8 cellular contexts compared by ENCODE assay signal in the genomic region with DNA sequence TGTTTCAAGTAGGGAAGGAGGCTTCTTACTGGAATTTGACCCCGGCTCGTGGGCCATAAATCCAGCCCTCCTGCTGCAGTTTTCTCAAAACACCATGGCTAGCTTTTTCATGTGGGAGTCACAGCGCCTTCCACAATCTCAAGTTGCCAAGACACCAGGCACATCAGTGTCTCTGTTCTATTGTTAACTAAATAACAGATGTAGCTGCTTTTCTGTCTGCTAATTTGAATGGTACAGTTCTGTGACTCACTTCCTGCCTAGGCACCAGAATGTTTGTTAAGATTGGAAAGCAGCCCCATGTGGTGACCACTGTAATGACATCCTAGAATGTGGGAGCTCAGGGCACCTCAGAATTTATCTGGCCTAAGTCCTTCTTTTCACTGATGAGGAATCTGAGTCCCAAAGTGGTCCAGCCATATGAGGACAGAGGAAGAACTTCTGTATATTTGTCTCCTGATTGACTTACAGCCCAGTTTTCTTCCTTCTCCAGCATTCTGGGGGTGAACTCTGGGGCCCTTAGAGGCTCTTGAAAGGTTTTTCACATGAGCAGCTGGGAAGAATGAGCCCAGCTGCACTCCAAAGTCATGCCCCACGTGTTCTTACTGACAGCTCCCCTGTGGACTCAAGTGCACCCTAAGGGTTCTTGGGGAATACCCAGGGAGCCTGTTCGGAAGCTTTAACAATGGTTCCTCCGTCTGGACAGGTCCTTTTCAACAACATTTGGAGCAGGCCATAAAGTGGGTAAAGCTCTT. TPM values are rescaled to one million over a fixed set of nuclear protein-coding genes. Genes with fewer than 3 reads are reported as not detected.
A peak's percentile ranks its signal among the peaks of the same experiment; 100 is the strongest.
DNase-seq lines count a peak whose midpoint lies in the region; ATAC-seq, FAIRE-seq and TF ChIP-seq lines count a peak whose summit lies in the region.

No MANE protein-coding gene starts in this region.

- H3K36me3 ChIP-seq in ascending aorta = no peaks in the 10 kb centered on the region

- no peak for FAIRE-seq in urothelium cell line (lab: Jason Lieb, UNC)

- peak; percentile 36 to 43 (median 41) for TF ChIP-seq CTCF in ascending aorta (IDR thresholded peaks at IDR 0.05)

- peak overlapping the region; percentile 89 to 91 for H3K27ac ChIP-seq in ascending aorta

- H3K9me3 ChIP-seq in ascending aorta = no peaks in the 10 kb centered on the region

- H3K27me3 ChIP-seq in ascending aorta = no peaks in the 10 kb centered on the region

- peaks cover 6 to 32% of the 10 kb centered on the region in 2 donors for H3K4me1 ChIP-seq in ascending aorta

- H3K4me3 ChIP-seq in ascending aorta = no peak overlapping the region

- ATAC-seq in HG02840 (IDR thresholded peaks at IDR 0.05; ENCODE audit: low FRiP score, unreplicated experiment) = peak; percentile 64

- intact Hi-C loops in ascending aorta (cut with DNase I) = loop anchor here (1.0 to 10.0 kb wide), 3 partner anchors 27 to 511 kb away; partner anchors contain the start of genes TENT5C, TRIM45 and TTF2

- peak; percentile 26 to 42 for DNase-seq in stimulated activated CD4-positive, alpha-beta T cell treated with anti-CD3 and anti-CD28 coated beads, Interleukin-2, amount 100 ng/mL, for 24 hours
- no peak for DNase-seq in stimulated activated CD4-positive, alpha-beta T cell treated with anti-CD3 and anti-CD28 coated beads, Interleukin-12 subunit alpha, Interleukin-12 subunit beta, amount 100 ng/mL, for 4 hours
- DNase-seq in NCI-H524 (lab: John Stamatoyannopoulos, UW) = peak; percentile 14 to 74
- peak in 1 of 2 donors; percentile 63 for DNase-seq in ascending aorta (ENCODE audit: low spot score in 2 of 2)
- peak; percentile 64 for DNase-seq in kidney glomerular epithelial cell (lab: John Stamatoyannopoulos, UW)
- DNase-seq in urothelium cell line (ENCODE audit: low spot score) = peak; percentile 54
- no peak for DNase-seq in GF-D8 (lab: John Stamatoyannopoulos, UW)

RNA-seq across cellular contexts. Expression of gene TRIM45, which starts 27.5 kb away (rescaled TPM):
- 1.9 TPM for total RNA-seq in ascending aorta

RNA-seq across cellular contexts. Expression of gene TTF2, which starts 33.9 kb away (rescaled TPM):
- 4.4 TPM for total RNA-seq in ascending aorta

Comparison
In these comparisons a context has a peak if more than half of its experiments do, and no peak if none do; other contexts are left out.
1. DNase-seq: peak in stimulated activated CD4-positive, alpha-beta T cell treated with anti-CD3 and anti-CD28 coated beads, Interleukin-2, amount 100 ng/mL, for 24 hours (2 of 2), NCI-H524 (2 of 2), kidney glomerular epithelial cell (single experiment) and urothelium cell line (single experiment); none in stimulated activated CD4-positive, alpha-beta T cell treated with anti-CD3 and anti-CD28 coated beads, Interleukin-12 subunit alpha, Interleukin-12 subunit beta, amount 100 ng/mL, for 4 hours (single experiment) and GF-D8 (single experiment).